1 cellular context compared by ENCODE assay signal in the genomic region with DNA sequence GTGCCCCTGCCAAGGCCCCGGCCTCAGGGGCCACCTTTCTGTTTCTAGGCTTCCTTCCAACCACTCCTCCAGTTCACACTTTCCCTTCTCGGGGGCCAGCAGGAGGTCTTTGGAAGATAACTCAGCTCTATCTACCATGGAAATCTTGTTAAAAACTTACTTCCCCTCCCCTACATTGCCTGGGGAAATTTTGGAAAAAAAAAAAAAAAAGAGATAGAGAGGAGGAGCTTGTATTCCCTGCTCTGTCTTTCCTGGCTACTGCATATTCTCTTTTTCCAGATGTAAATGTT.
TF ChIP-seq lines count a peak whose summit lies in the region.

No MANE protein-coding gene starts in this region.

TF ChIP-seq in H1, 55 proteins besides CTCF, POLR2A, EP300 and RAD21 (continued from another document):
- TF ChIP-seq, protein P1, sequence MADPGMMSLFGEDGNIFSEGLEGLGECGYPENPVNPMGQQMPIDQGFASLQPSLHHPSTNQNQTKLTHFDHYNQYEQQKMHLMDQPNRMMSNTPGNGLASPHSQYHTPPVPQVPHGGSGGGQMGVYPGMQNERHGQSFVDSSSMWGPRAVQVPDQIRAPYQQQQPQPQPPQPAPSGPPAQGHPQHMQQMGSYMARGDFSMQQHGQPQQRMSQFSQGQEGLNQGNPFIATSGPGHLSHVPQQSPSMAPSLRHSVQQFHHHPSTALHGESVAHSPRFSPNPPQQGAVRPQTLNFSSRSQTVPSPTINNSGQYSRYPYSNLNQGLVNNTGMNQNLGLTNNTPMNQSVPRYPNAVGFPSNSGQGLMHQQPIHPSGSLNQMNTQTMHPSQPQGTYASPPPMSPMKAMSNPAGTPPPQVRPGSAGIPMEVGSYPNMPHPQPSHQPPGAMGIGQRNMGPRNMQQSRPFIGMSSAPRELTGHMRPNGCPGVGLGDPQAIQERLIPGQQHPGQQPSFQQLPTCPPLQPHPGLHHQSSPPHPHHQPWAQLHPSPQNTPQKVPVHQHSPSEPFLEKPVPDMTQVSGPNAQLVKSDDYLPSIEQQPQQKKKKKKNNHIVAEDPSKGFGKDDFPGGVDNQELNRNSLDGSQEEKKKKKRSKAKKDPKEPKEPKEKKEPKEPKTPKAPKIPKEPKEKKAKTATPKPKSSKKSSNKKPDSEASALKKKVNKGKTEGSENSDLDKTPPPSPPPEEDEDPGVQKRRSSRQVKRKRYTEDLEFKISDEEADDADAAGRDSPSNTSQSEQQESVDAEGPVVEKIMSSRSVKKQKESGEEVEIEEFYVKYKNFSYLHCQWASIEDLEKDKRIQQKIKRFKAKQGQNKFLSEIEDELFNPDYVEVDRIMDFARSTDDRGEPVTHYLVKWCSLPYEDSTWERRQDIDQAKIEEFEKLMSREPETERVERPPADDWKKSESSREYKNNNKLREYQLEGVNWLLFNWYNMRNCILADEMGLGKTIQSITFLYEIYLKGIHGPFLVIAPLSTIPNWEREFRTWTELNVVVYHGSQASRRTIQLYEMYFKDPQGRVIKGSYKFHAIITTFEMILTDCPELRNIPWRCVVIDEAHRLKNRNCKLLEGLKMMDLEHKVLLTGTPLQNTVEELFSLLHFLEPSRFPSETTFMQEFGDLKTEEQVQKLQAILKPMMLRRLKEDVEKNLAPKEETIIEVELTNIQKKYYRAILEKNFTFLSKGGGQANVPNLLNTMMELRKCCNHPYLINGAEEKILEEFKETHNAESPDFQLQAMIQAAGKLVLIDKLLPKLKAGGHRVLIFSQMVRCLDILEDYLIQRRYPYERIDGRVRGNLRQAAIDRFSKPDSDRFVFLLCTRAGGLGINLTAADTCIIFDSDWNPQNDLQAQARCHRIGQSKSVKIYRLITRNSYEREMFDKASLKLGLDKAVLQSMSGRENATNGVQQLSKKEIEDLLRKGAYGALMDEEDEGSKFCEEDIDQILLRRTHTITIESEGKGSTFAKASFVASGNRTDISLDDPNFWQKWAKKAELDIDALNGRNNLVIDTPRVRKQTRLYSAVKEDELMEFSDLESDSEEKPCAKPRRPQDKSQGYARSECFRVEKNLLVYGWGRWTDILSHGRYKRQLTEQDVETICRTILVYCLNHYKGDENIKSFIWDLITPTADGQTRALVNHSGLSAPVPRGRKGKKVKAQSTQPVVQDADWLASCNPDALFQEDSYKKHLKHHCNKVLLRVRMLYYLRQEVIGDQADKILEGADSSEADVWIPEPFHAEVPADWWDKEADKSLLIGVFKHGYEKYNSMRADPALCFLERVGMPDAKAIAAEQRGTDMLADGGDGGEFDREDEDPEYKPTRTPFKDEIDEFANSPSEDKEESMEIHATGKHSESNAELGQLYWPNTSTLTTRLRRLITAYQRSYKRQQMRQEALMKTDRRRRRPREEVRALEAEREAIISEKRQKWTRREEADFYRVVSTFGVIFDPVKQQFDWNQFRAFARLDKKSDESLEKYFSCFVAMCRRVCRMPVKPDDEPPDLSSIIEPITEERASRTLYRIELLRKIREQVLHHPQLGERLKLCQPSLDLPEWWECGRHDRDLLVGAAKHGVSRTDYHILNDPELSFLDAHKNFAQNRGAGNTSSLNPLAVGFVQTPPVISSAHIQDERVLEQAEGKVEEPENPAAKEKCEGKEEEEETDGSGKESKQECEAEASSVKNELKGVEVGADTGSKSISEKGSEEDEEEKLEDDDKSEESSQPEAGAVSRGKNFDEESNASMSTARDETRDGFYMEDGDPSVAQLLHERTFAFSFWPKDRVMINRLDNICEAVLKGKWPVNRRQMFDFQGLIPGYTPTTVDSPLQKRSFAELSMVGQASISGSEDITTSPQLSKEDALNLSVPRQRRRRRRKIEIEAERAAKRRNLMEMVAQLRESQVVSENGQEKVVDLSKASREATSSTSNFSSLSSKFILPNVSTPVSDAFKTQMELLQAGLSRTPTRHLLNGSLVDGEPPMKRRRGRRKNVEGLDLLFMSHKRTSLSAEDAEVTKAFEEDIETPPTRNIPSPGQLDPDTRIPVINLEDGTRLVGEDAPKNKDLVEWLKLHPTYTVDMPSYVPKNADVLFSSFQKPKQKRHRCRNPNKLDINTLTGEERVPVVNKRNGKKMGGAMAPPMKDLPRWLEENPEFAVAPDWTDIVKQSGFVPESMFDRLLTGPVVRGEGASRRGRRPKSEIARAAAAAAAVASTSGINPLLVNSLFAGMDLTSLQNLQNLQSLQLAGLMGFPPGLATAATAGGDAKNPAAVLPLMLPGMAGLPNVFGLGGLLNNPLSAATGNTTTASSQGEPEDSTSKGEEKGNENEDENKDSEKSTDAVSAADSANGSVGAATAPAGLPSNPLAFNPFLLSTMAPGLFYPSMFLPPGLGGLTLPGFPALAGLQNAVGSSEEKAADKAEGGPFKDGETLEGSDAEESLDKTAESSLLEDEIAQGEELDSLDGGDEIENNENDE (IDR thresholded peaks at IDR 0.05; ENCODE audit: insufficient replicate concordance, low read length) = no peak
- TF ChIP-seq POLR2AphosphoS5 (IDR thresholded peaks at IDR 0.05; ENCODE audit: low read depth, low read length) (no peak), TCF12 (IDR thresholded peaks at IDR 0.05; ENCODE audit: low read depth, low read length) (no peak), SIX5 (IDR thresholded peaks at IDR 0.05; ENCODE audit: low read depth, low read length) (no peak), FOSL1 (IDR thresholded peaks at IDR 0.05; ENCODE audit: insufficient read depth, low read depth, low read length) (no peak), RFX5 (IDR thresholded peaks at IDR 0.05; ENCODE audit: borderline replicate concordance, low read depth, low read length) (no peak)
